24 cellular contexts compared by ENCODE assay signal in genomic region chr9:88312070-88312469, GRCh38.
DNase-seq lines count a peak whose midpoint lies in the region; ATAC-seq and TF ChIP-seq lines count a peak whose summit lies in the region.
"Had no signal": no experiment of that assay in that cellular context is flagged by ENCODE, and none has a peak within 500 bp of the region (broad histone marks: within the 10 kb centered on the region; RNA-seq: fewer than 3 reads in every experiment).

No MANE protein-coding gene starts in this region.

- H3K27ac Mint-ChIP-seq in activated CD4-positive, alpha-beta T cell treated with anti-CD3 and anti-CD28 coated beads for 36 hours = peak overlapping the region; percentile 79
- H3K27ac Mint-ChIP-seq in CD8-positive, alpha-beta T cell = peak overlapping the region; percentile 32
- peak overlapping the region; percentile 82 for H3K27ac Mint-ChIP-seq in activated CD8-positive, alpha-beta T cell treated with anti-CD3 and anti-CD28 coated beads, Interleukin-2, amount 10 ng/mL, durations not matched to agents 7 days and 5 days
- H3K27ac Mint-ChIP-seq in naive thymus-derived CD4-positive, alpha-beta T cell = peak overlapping the region in 6 of 9 donors; percentile 6 to 82 (median 65)

- H3K36me3 ChIP-seq in CD8-positive, alpha-beta T cell (ENCODE audit: insufficient read depth, low read length) = no peaks in the 10 kb centered on the region
- H3K36me3 ChIP-seq in naive thymus-derived CD4-positive, alpha-beta T cell (ENCODE audit: control insufficient read depth in 2 of 3, insufficient read depth in 3 of 3, low read length in 3 of 3) = no peaks in the 10 kb centered on the region
- no peaks in the 10 kb centered on the region for H3K36me3 ChIP-seq in psoas muscle (ENCODE audit: insufficient read depth in 1 of 2, low read depth in 1 of 2)
- H3K36me3 ChIP-seq: breast epithelium had no signal

- no peak overlapping the region for H3K27ac ChIP-seq in CD8-positive, alpha-beta T cell (ENCODE audit: low read depth, low read length)
- no peak overlapping the region for H3K27ac ChIP-seq in naive thymus-derived CD4-positive, alpha-beta T cell (ENCODE audit: low read depth, low read length)
- no peak overlapping the region for H3K27ac ChIP-seq in psoas muscle
- H3K27ac ChIP-seq: breast epithelium, skin epidermis had no signal

- peaks cover 13% of the 10 kb centered on the region for H3K4me1 ChIP-seq in CD8-positive, alpha-beta T cell (ENCODE audit: insufficient read depth, low read length)
- H3K4me1 ChIP-seq in naive thymus-derived CD4-positive, alpha-beta T cell (ENCODE audit: control insufficient read depth in 2 of 2, insufficient read depth in 2 of 2, low read length in 2 of 2) = peaks cover 3 to 17% of the 10 kb centered on the region in 2 donors
- no peaks in the 10 kb centered on the region for H3K4me1 ChIP-seq in psoas muscle
- H3K4me1 ChIP-seq: breast epithelium, Caco-2 had no signal

- H3K4me3 Mint-ChIP-seq in activated CD4-positive, alpha-beta T cell treated with anti-CD3 and anti-CD28 coated beads for 36 hours = no peak overlapping the region
- no peak overlapping the region for H3K4me3 Mint-ChIP-seq in CD8-positive, alpha-beta T cell
- no peak overlapping the region for H3K4me3 Mint-ChIP-seq in activated CD8-positive, alpha-beta T cell treated with anti-CD3 and anti-CD28 coated beads, Interleukin-2, amount 10 ng/mL, durations not matched to agents 7 days and 5 days
- peak overlapping the region in 5 of 10 donors; percentile 3 to 51 (median 9) for H3K4me3 Mint-ChIP-seq in naive thymus-derived CD4-positive, alpha-beta T cell

- intact Hi-C loops in activated CD4-positive, alpha-beta T cell treated with anti-CD3 and anti-CD28 coated beads for 36 hours (cut with DNase I, micrococcal nuclease) = loop anchor here (1.0 to 5.0 kb wide), 6 partner anchors 8 to 499 kb away; partner anchors contain the start of genes SPIN1 (in 2 of the 2) and CDK20 (in 1 of the 2)
- intact Hi-C loops in CD8-positive, alpha-beta T cell (cut with DNase I, micrococcal nuclease) = no loop called here
- intact Hi-C loops in naive thymus-derived CD4-positive, alpha-beta T cell (cut with micrococcal nuclease) = loop anchor here in 1 of 2 donors (1.0 to 10.0 kb wide), 3 partner anchors 8 to 223 kb away; partner anchors contain the start of genes NXNL2 and SPIN1
- intact Hi-C loops in psoas muscle (cut with DNase I) = no loop called here

- ATAC-seq in activated CD4-positive, alpha-beta T cell treated with anti-CD3 and anti-CD28 coated beads for 36 hours = peak; percentile 80
- ATAC-seq in CD8-positive, alpha-beta T cell = no peak
- ATAC-seq in activated CD8-positive, alpha-beta T cell treated with anti-CD3 and anti-CD28 coated beads, Interleukin-2, amount 10 ng/mL, durations not matched to agents 7 days and 5 days = peak; percentile 77
- peak; percentile 38 for ATAC-seq in naive thymus-derived CD4-positive, alpha-beta T cell
- ATAC-seq in psoas muscle = no peak
- ATAC-seq: left cardiac atrium, Panc1 had no signal

- no peak for TF ChIP-seq CTCF in CD8-positive, alpha-beta T cell (IDR thresholded peaks at IDR 0.05)
- no peak for TF ChIP-seq CTCF in psoas muscle (IDR thresholded peaks at IDR 0.05)

- no peak overlapping the region for H3K4me3 ChIP-seq in CD8-positive, alpha-beta T cell (ENCODE audit: low read depth, low read length)
- no peak overlapping the region for H3K4me3 ChIP-seq in naive thymus-derived CD4-positive, alpha-beta T cell (ENCODE audit: low read length)
- H3K4me3 ChIP-seq in psoas muscle = no peak overlapping the region
- H3K4me3 ChIP-seq: breast epithelium, skin epidermis had no signal

- H3K36me3 Mint-ChIP-seq in activated CD4-positive, alpha-beta T cell treated with anti-CD3 and anti-CD28 coated beads for 36 hours (ENCODE audit: low read depth) = no peaks in the 10 kb centered on the region
- H3K36me3 Mint-ChIP-seq in CD8-positive, alpha-beta T cell = no peaks in the 10 kb centered on the region
- H3K36me3 Mint-ChIP-seq in activated CD8-positive, alpha-beta T cell treated with anti-CD3 and anti-CD28 coated beads, Interleukin-2, amount 10 ng/mL, durations not matched to agents 7 days and 5 days (ENCODE audit: low read depth) = no peaks in the 10 kb centered on the region
- H3K36me3 Mint-ChIP-seq in naive thymus-derived CD4-positive, alpha-beta T cell = peaks cover 0 to 6% (median 0%) of the 10 kb centered on the region in 5 donors

- POLR2A ChIA-PET in activated CD4-positive, alpha-beta T cell treated with anti-CD3 and anti-CD28 coated beads for 36 hours (lab: Charles Lee) = no interaction called here
- POLR2A ChIA-PET in CD8-positive, alpha-beta T cell (lab: Charles Lee) = no interaction called here
- POLR2A ChIA-PET in activated CD8-positive, alpha-beta T cell treated with anti-CD3 and anti-CD28 coated beads, Interleukin-2, amount 10 ng/mL, durations not matched to agents 7 days and 5 days (lab: Charles Lee) = interaction anchor here (0.6 to 3.2 kb wide), 3 partner anchors 9 to 1974 kb away, joined by 3 to 21 read pairs (median 14); no protein-coding TSS in a partner anchor
- POLR2A ChIA-PET in naive thymus-derived CD4-positive, alpha-beta T cell (lab: Charles Lee) = no interaction called here

- DNase-seq in activated CD4-positive, alpha-beta T cell treated with anti-CD3 and anti-CD28 coated beads for 36 hours = peak; percentile 24
- no peak for DNase-seq in activated CD4-positive, alpha-beta T cell treated with anti-CD3 and anti-CD28 coated beads, Interleukin-2, amount 50 U/mL, for 1 hour
- DNase-seq in CD8-positive, alpha-beta T cell = no peak
- peak; percentile 37 for DNase-seq in activated CD8-positive, alpha-beta T cell treated with anti-CD3 and anti-CD28 coated beads, Interleukin-2, amount 10 ng/mL, durations not matched to agents 7 days and 5 days
- no peak for DNase-seq in naive thymus-derived CD4-positive, alpha-beta T cell
- no peak for DNase-seq in islet precursor cell
- DNase-seq in inferior parietal cortex (ENCODE audit: extremely low spot score) = no peak
- DNase-seq in psoas muscle = no peak
- DNase-seq: 8988T; amygdala; Caco-2; effector CD4-positive, alpha-beta T cell; HCEC 1CT; IMR-90; left cardiac atrium; mammary epithelial cell; NCI-H1092 treated with DMSO at 0.1 percent for 48 hours; NCI-H1930; NCI-H526 treated with DMSO at 0.1 percent for 48 hours; nucleus accumbens; SHP77 treated with DMSO at 0.1 percent for 48 hours had no signal

- H3K27me3 Mint-ChIP-seq in activated CD4-positive, alpha-beta T cell treated with anti-CD3 and anti-CD28 coated beads for 36 hours = peaks cover 3% of the 10 kb centered on the region
- no peaks in the 10 kb centered on the region for H3K27me3 Mint-ChIP-seq in CD8-positive, alpha-beta T cell (ENCODE audit: low read depth)
- no peaks in the 10 kb centered on the region for H3K27me3 Mint-ChIP-seq in activated CD8-positive, alpha-beta T cell treated with anti-CD3 and anti-CD28 coated beads, Interleukin-2, amount 10 ng/mL, durations not matched to agents 7 days and 5 days (ENCODE audit: low read depth)
- no peaks in the 10 kb centered on the region for H3K27me3 Mint-ChIP-seq in naive thymus-derived CD4-positive, alpha-beta T cell

- H3K9me3 ChIP-seq in CD8-positive, alpha-beta T cell (ENCODE audit: low read length) = no peaks in the 10 kb centered on the region
- no peaks in the 10 kb centered on the region for H3K9me3 ChIP-seq in naive thymus-derived CD4-positive, alpha-beta T cell (ENCODE audit: control insufficient read depth in 2 of 3, low read length in 3 of 3)
- H3K9me3 ChIP-seq in psoas muscle = no peaks in the 10 kb centered on the region
- H3K9me3 ChIP-seq: breast epithelium, Caco-2 had no signal

- CTCF ChIA-PET in activated CD4-positive, alpha-beta T cell treated with anti-CD3 and anti-CD28 coated beads for 36 hours (lab: Charles Lee) = no interaction called here
- CTCF ChIA-PET in CD8-positive, alpha-beta T cell (lab: Charles Lee) = no interaction called here
- CTCF ChIA-PET in activated CD8-positive, alpha-beta T cell treated with anti-CD3 and anti-CD28 coated beads, Interleukin-2, amount 10 ng/mL, durations not matched to agents 7 days and 5 days (lab: Charles Lee) = interaction anchor here (1.4 to 2.2 kb wide), 2 partner anchors 9 to 11 kb away, joined by 5 to 11 read pairs; no protein-coding TSS in a partner anchor
- CTCF ChIA-PET in naive thymus-derived CD4-positive, alpha-beta T cell (lab: Charles Lee) = interaction anchor here (0.6 kb wide), 1 partner anchor 225 kb away, joined by 3 read pairs; no protein-coding TSS in a partner anchor

- no peaks in the 10 kb centered on the region for H3K27me3 ChIP-seq in CD8-positive, alpha-beta T cell (ENCODE audit: insufficient read depth, low read length)
- no peaks in the 10 kb centered on the region for H3K27me3 ChIP-seq in naive thymus-derived CD4-positive, alpha-beta T cell (ENCODE audit: control insufficient read depth in 2 of 2, insufficient read depth in 2 of 2, low read length in 2 of 2)
- no peaks in the 10 kb centered on the region for H3K27me3 ChIP-seq in psoas muscle (ENCODE audit: insufficient read depth in 3 of 3, low read length in 2 of 3)
- H3K27me3 ChIP-seq: breast epithelium had no signal

- peaks cover 31% of the 10 kb centered on the region for H3K4me1 Mint-ChIP-seq in activated CD4-positive, alpha-beta T cell treated with anti-CD3 and anti-CD28 coated beads for 36 hours
- peaks cover 21% of the 10 kb centered on the region for H3K4me1 Mint-ChIP-seq in CD8-positive, alpha-beta T cell (ENCODE audit: low read depth)
- H3K4me1 Mint-ChIP-seq in activated CD8-positive, alpha-beta T cell treated with anti-CD3 and anti-CD28 coated beads, Interleukin-2, amount 10 ng/mL, durations not matched to agents 7 days and 5 days (ENCODE audit: low read depth) = peaks cover 43% of the 10 kb centered on the region
- H3K4me1 Mint-ChIP-seq in naive thymus-derived CD4-positive, alpha-beta T cell = peaks cover 13 to 58% (median 24%) of the 10 kb centered on the region in 7 donors

- H3K9me3 Mint-ChIP-seq in activated CD4-positive, alpha-beta T cell treated with anti-CD3 and anti-CD28 coated beads for 36 hours (ENCODE audit: low read depth) = no peaks in the 10 kb centered on the region
- H3K9me3 Mint-ChIP-seq in CD8-positive, alpha-beta T cell = no peaks in the 10 kb centered on the region
- no peaks in the 10 kb centered on the region for H3K9me3 Mint-ChIP-seq in activated CD8-positive, alpha-beta T cell treated with anti-CD3 and anti-CD28 coated beads, Interleukin-2, amount 10 ng/mL, durations not matched to agents 7 days and 5 days (ENCODE audit: insufficient read depth)
- H3K9me3 Mint-ChIP-seq in naive thymus-derived CD4-positive, alpha-beta T cell = no peaks in the 10 kb centered on the region

Comparison
In these comparisons a context has a peak if more than half of its experiments do, and no peak if none do; other contexts are left out.
1. DNase-seq: peak in activated CD4-positive, alpha-beta T cell treated with anti-CD3 and anti-CD28 coated beads for 36 hours (single experiment) and activated CD8-positive, alpha-beta T cell treated with anti-CD3 and anti-CD28 coated beads, Interleukin-2, amount 10 ng/mL, durations not matched to agents 7 days and 5 days (single experiment); none in activated CD4-positive, alpha-beta T cell treated with anti-CD3 and anti-CD28 coated beads, Interleukin-2, amount 50 U/mL, for 1 hour (single experiment), CD8-positive, alpha-beta T cell (0 of 7), naive thymus-derived CD4-positive, alpha-beta T cell (0 of 9), islet precursor cell (single experiment), inferior parietal cortex (single experiment) and psoas muscle (0 of 2).
2. ATAC-seq: peak in activated CD4-positive, alpha-beta T cell treated with anti-CD3 and anti-CD28 coated beads for 36 hours (single experiment), activated CD8-positive, alpha-beta T cell treated with anti-CD3 and anti-CD28 coated beads, Interleukin-2, amount 10 ng/mL, durations not matched to agents 7 days and 5 days (single experiment) and naive thymus-derived CD4-positive, alpha-beta T cell (single experiment); none in CD8-positive, alpha-beta T cell (single experiment) and psoas muscle (0 of 4).
3. H3K27ac Mint-ChIP-seq: peak in every context shown above with its lines; median percentile 82 in activated CD8-positive, alpha-beta T cell treated with anti-CD3 and anti-CD28 coated beads, Interleukin-2, amount 10 ng/mL, durations not matched to agents 7 days and 5 days; 79 in activated CD4-positive, alpha-beta T cell treated with anti-CD3 and anti-CD28 coated beads for 36 hours; 65 in naive thymus-derived CD4-positive, alpha-beta T cell; 32 in CD8-positive, alpha-beta T cell.
4. CTCF ChIA-PET loops: an anchor here in activated CD8-positive, alpha-beta T cell treated with anti-CD3 and anti-CD28 coated beads, Interleukin-2, amount 10 ng/mL, durations not matched to agents 7 days and 5 days (1.4 to 2.2 kb wide) and naive thymus-derived CD4-positive, alpha-beta T cell (0.6 kb wide); none called in activated CD4-positive, alpha-beta T cell treated with anti-CD3 and anti-CD28 coated beads for 36 hours and CD8-positive, alpha-beta T cell.
5. intact Hi-C loops: an anchor here in activated CD4-positive, alpha-beta T cell treated with anti-CD3 and anti-CD28 coated beads for 36 hours (1.0 to 5.0 kb wide); none called in CD8-positive, alpha-beta T cell and psoas muscle.